ENCODE assay signal across 28 cellular contexts in the genomic region with DNA sequence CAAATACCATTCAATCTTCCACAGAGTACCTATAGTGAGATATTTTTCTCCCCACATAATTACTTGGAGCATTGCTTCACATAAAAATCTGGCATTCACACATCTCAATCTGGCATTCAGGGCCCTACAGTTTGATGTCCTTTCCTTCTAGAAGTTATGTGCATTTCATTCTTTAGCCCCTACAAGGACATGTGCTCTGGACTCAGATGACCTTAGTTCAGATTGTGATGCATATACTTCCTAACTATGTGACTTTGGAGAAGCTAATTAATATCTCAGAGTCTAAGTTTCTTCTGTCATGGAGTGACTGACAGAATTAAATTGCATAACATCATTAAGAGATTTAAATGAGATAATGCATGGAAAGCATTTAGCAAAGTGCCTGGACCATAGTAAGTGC.
"Had no signal": no experiment of that assay in that cellular context is flagged by ENCODE, and none has a peak within 500 bp of the region (broad histone marks: within the 10 kb centered on the region; RNA-seq: fewer than 3 reads in every experiment).

No MANE protein-coding gene starts in this region.

- H3K27ac ChIP-seq: ascending aorta, breast epithelium, cardiac muscle cell, colonic mucosa, epithelial cell of prostate had no signal

- H3K36me3 Mint-ChIP-seq: activated CD4-positive, alpha-beta memory T cell treated with anti-CD3 and anti-CD28 coated beads for 36 hours; activated CD8-positive, alpha-beta memory T cell treated with anti-CD3 and anti-CD28 coated beads, Interleukin-2, amount 10 ng/mL, durations not matched to agents 7 days and 5 days; activated naive CD4-positive, alpha-beta T cell treated with anti-CD3 and anti-CD28 coated beads, Interleukin-2, amount 10 ng/mL, durations not matched to agents 7 days and 5 days; activated naive CD8-positive, alpha-beta T cell treated with anti-CD3 and anti-CD28 coated beads, Interleukin-2, amount 10 ng/mL, durations not matched to agents 7 days and 5 days; brain had no signal

- H3K9me3 Mint-ChIP-seq: activated CD4-positive, alpha-beta memory T cell treated with anti-CD3 and anti-CD28 coated beads for 36 hours; activated CD4-positive, alpha-beta T cell treated with anti-CD3 and anti-CD28 coated beads, Interleukin-2, amount 10 ng/mL, durations not matched to agents 24 days and 14 days; activated naive CD4-positive, alpha-beta T cell treated with anti-CD3 and anti-CD28 coated beads, Interleukin-2, amount 10 ng/mL, durations not matched to agents 7 days and 5 days; activated naive CD8-positive, alpha-beta T cell treated with anti-CD3 and anti-CD28 coated beads, Interleukin-2, amount 10 ng/mL, durations not matched to agents 7 days and 5 days; activated T-helper 1 cell treated with anti-CD3 and anti-CD28 coated beads, Interleukin-12 subunit alpha, Interleukin-12 subunit beta, Interleukin-2, Interleukin-4 antibody, amounts not matched to agents 30 ng/mL and 10 ng/mL and 1 ng/mL, durations not matched to agents 14 hours and 24 hours and 36 hours had no signal

- H3K27ac Mint-ChIP-seq: activated CD4-positive, alpha-beta memory T cell treated with anti-CD3 and anti-CD28 coated beads for 36 hours; activated CD4-positive, alpha-beta T cell treated with anti-CD3 and anti-CD28 coated beads for 36 hours; activated CD4-positive, alpha-beta T cell treated with anti-CD3 and anti-CD28 coated beads, Interleukin-2, amount 10 ng/mL, durations not matched to agents 24 days and 14 days; activated CD8-positive, alpha-beta memory T cell treated with anti-CD3 and anti-CD28 coated beads, Interleukin-2, amount 10 ng/mL, durations not matched to agents 7 days and 5 days; activated CD8-positive, alpha-beta T cell treated with anti-CD3 and anti-CD28 coated beads, Interleukin-2, amount 10 ng/mL, durations not matched to agents 7 days and 5 days; activated naive CD4-positive, alpha-beta T cell treated with anti-CD3 and anti-CD28 coated beads, Interleukin-2, amount 10 ng/mL, durations not matched to agents 7 days and 5 days; activated naive CD4-positive, alpha-beta T cell treated with anti-CD3 and anti-CD28 coated beads, Interleukin-2, amount 50 U/mL, for 72 hours; activated naive CD8-positive, alpha-beta T cell treated with anti-CD3 and anti-CD28 coated beads, Interleukin-2, amount 10 ng/mL, durations not matched to agents 7 days and 5 days; activated T-helper 1 cell treated with anti-CD3 and anti-CD28 coated beads, Interleukin-12 subunit alpha, Interleukin-12 subunit beta, Interleukin-2, Interleukin-4 antibody, amounts not matched to agents 30 ng/mL and 10 ng/mL and 1 ng/mL, durations not matched to agents 14 hours and 24 hours and 36 hours; brain had no signal

- DNase-seq: activated CD4-positive, alpha-beta memory T cell treated with anti-CD3 and anti-CD28 coated beads for 36 hours; activated CD4-positive, alpha-beta T cell treated with anti-CD3 and anti-CD28 coated beads for 36 hours; activated CD4-positive, alpha-beta T cell treated with anti-CD3 and anti-CD28 coated beads, Interleukin-2, amount 10 ng/mL, durations not matched to agents 24 days and 14 days; activated CD4-positive, CD25-positive, alpha-beta regulatory T cell; activated CD4-positive, CD25-positive, alpha-beta regulatory T cell treated with anti-CD3 and anti-CD28 coated beads, Interleukin-2, amount 50 U/mL, for 72 hours; activated CD8-positive, alpha-beta memory T cell treated with anti-CD3 and anti-CD28 coated beads, Interleukin-2, amount 10 ng/mL, durations not matched to agents 7 days and 5 days; activated CD8-positive, alpha-beta memory T cell treated with anti-CD3 and anti-CD28 coated beads, Interleukin-2, amount 50 U/mL, for 4 hours; activated CD8-positive, alpha-beta T cell treated with anti-CD3 and anti-CD28 coated beads, Interleukin-2, amount 10 ng/mL, durations not matched to agents 7 days and 5 days; activated gamma-delta T cell; activated naive CD4-positive, alpha-beta T cell; activated naive CD4-positive, alpha-beta T cell treated with anti-CD3 and anti-CD28 coated beads, Interleukin-2, amount 10 ng/mL, durations not matched to agents 7 days and 5 days; activated naive CD8-positive, alpha-beta T cell treated with anti-CD3 and anti-CD28 coated beads, Interleukin-2, amount 10 ng/mL, durations not matched to agents 7 days and 5 days; activated T-cell treated with anti-CD3 and anti-CD28 coated beads, Interleukin-2, amount 50 U/mL, for 1 hour; activated T-cell treated with anti-CD3 and anti-CD28 coated beads, Interleukin-2, amount 50 U/mL, for 48 hours; central memory CD4-positive, alpha-beta T cell; cerebellar nuclear complex; colonic mucosa; effector CD8-positive, alpha-beta T cell; foreskin fibroblast; head of caudate nucleus; T-helper 2 cell had no signal

- H3K4me3 Mint-ChIP-seq: activated CD4-positive, alpha-beta memory T cell treated with anti-CD3 and anti-CD28 coated beads for 36 hours; activated CD4-positive, alpha-beta T cell treated with anti-CD3 and anti-CD28 coated beads for 36 hours; activated CD4-positive, alpha-beta T cell treated with anti-CD3 and anti-CD28 coated beads, Interleukin-2, amount 10 ng/mL, durations not matched to agents 24 days and 14 days; activated CD8-positive, alpha-beta memory T cell treated with anti-CD3 and anti-CD28 coated beads, Interleukin-2, amount 10 ng/mL, durations not matched to agents 7 days and 5 days; activated CD8-positive, alpha-beta T cell treated with anti-CD3 and anti-CD28 coated beads, Interleukin-2, amount 10 ng/mL, durations not matched to agents 7 days and 5 days; activated naive CD4-positive, alpha-beta T cell treated with anti-CD3 and anti-CD28 coated beads, Interleukin-2, amount 10 ng/mL, durations not matched to agents 7 days and 5 days; activated naive CD8-positive, alpha-beta T cell treated with anti-CD3 and anti-CD28 coated beads, Interleukin-2, amount 10 ng/mL, durations not matched to agents 7 days and 5 days; activated T-helper 1 cell treated with anti-CD3 and anti-CD28 coated beads, Interleukin-12 subunit alpha, Interleukin-12 subunit beta, Interleukin-2, Interleukin-4 antibody, amounts not matched to agents 30 ng/mL and 10 ng/mL and 1 ng/mL, durations not matched to agents 14 hours and 24 hours and 36 hours; brain had no signal

- H3K4me3 ChIP-seq: ascending aorta, breast epithelium, cardiac muscle cell, colonic mucosa had no signal

- H3K9me3 ChIP-seq: ascending aorta, breast epithelium, colonic mucosa had no signal

- H3K36me3 ChIP-seq: ascending aorta, breast epithelium, cardiac muscle cell, colonic mucosa had no signal

- H3K27me3 ChIP-seq: ascending aorta, breast epithelium, cardiac muscle cell, colonic mucosa had no signal

- H3K4me1 ChIP-seq: ascending aorta, breast epithelium, colonic mucosa had no signal

- H3K4me1 Mint-ChIP-seq: activated CD4-positive, alpha-beta T cell treated with anti-CD3 and anti-CD28 coated beads for 36 hours; activated CD4-positive, alpha-beta T cell treated with anti-CD3 and anti-CD28 coated beads, Interleukin-2, amount 10 ng/mL, durations not matched to agents 24 days and 14 days; activated CD8-positive, alpha-beta memory T cell treated with anti-CD3 and anti-CD28 coated beads, Interleukin-2, amount 10 ng/mL, durations not matched to agents 7 days and 5 days; activated naive CD4-positive, alpha-beta T cell treated with anti-CD3 and anti-CD28 coated beads, Interleukin-2, amount 10 ng/mL, durations not matched to agents 7 days and 5 days; activated naive CD8-positive, alpha-beta T cell treated with anti-CD3 and anti-CD28 coated beads, Interleukin-2, amount 10 ng/mL, durations not matched to agents 7 days and 5 days had no signal
